ENCODE assay signal across 9 cellular contexts in genomic region chr16:75105306-75106061, GRCh38. TPM values are rescaled to one million over a fixed set of nuclear protein-coding genes. Genes with fewer than 3 reads are reported as not detected.
DNase-seq lines count a peak whose midpoint lies in the region; ATAC-seq and TF ChIP-seq lines count a peak whose summit lies in the region.
"Had no signal": no experiment of that assay in that cellular context is flagged by ENCODE, and none has a peak within 500 bp of the region (broad histone marks: within the 10 kb centered on the region; RNA-seq: fewer than 3 reads in every experiment).

No MANE protein-coding gene starts in this region.

- ATAC-seq in activated T-cell treated with anti-CD3 and anti-CD28 coated beads, Interleukin-2, amount 50 U/mL, for 72 hours (replicated peaks in 1 of 2) = no peak
- ATAC-seq in HG03280 (IDR thresholded peaks at IDR 0.05; ENCODE audit: unreplicated experiment) = no peak
- ATAC-seq: activated CD4-positive, CD25-positive, alpha-beta regulatory T cell treated with anti-CD3 and anti-CD28 coated beads, Interleukin-2, amount 50 U/mL, for 24 hours had no signal

- peaks cover 65% of the 10 kb centered on the region for H3K4me1 Mint-ChIP-seq in activated T-cell treated with anti-CD3 and anti-CD28 coated beads, Interleukin-2, amount 50 U/mL, for 72 hours (ENCODE audit: low read depth)
- peaks cover 8% of the 10 kb centered on the region for H3K4me1 Mint-ChIP-seq in mesothelial cell of epicardium

- no peaks in the 10 kb centered on the region for H3K27me3 Mint-ChIP-seq in activated T-cell treated with anti-CD3 and anti-CD28 coated beads, Interleukin-2, amount 50 U/mL, for 72 hours (ENCODE audit: low read depth)
- no peaks in the 10 kb centered on the region for H3K27me3 Mint-ChIP-seq in mesothelial cell of epicardium (ENCODE audit: low read depth)

- H3K36me3 Mint-ChIP-seq in activated T-cell treated with anti-CD3 and anti-CD28 coated beads, Interleukin-2, amount 50 U/mL, for 72 hours (ENCODE audit: insufficient read depth in 2 of 2) = peaks cover 6 to 13% of the 10 kb centered on the region in 2 donors
- H3K36me3 Mint-ChIP-seq in mesothelial cell of epicardium = peaks cover 13% of the 10 kb centered on the region

- no peaks in the 10 kb centered on the region for H3K36me3 ChIP-seq in urinary bladder (ENCODE audit: insufficient read depth)
- peaks cover 20% of the 10 kb centered on the region for H3K36me3 ChIP-seq in WERI-Rb-1

- H3K9me3 Mint-ChIP-seq in activated T-cell treated with anti-CD3 and anti-CD28 coated beads, Interleukin-2, amount 50 U/mL, for 72 hours = no peaks in the 10 kb centered on the region
- peaks cover 6% of the 10 kb centered on the region for H3K9me3 Mint-ChIP-seq in mesothelial cell of epicardium

- H3K27ac Mint-ChIP-seq in activated T-cell treated with anti-CD3 and anti-CD28 coated beads, Interleukin-2, amount 50 U/mL, for 72 hours = peak overlapping the region; percentile 44
- H3K27ac Mint-ChIP-seq in mesothelial cell of epicardium = peak overlapping the region; percentile 34

- peak overlapping the region; percentile 9 to 43 for H3K4me3 Mint-ChIP-seq in activated T-cell treated with anti-CD3 and anti-CD28 coated beads, Interleukin-2, amount 50 U/mL, for 72 hours
- H3K4me3 Mint-ChIP-seq in mesothelial cell of epicardium = no peak overlapping the region

- H3K27ac ChIP-seq in cingulate gyrus (ENCODE audit: low read depth, low read length) (peak overlapping the region; percentile 50), urinary bladder (ENCODE audit: low read depth) (peak overlapping the region; percentile 11), WERI-Rb-1 (no peak overlapping the region)

- no peaks in the 10 kb centered on the region for H3K27me3 ChIP-seq in WERI-Rb-1 (ENCODE audit: insufficient read depth, low read depth, severe bottlenecking)

- H3K4me3 ChIP-seq in urinary bladder (ENCODE audit: low read depth, low read length) (no peak overlapping the region), WERI-Rb-1 (ENCODE audit: low read depth, low read length) (no peak overlapping the region)

- H3K9me3 ChIP-seq in WERI-Rb-1 (ENCODE audit: severe bottlenecking) = no peaks in the 10 kb centered on the region

- WGBS in urinary bladder = 31% methylated on average over 10 of the region's 10 CpGs

- TF ChIP-seq CTCF in mesothelial cell of epicardium (IDR thresholded peaks at IDR 0.05; ENCODE audit: unreplicated experiment) = no peak
- no peak for TF ChIP-seq CTCF in WERI-Rb-1 (IDR thresholded peaks at IDR 0.05; ENCODE audit: low read depth, low read length)

- no peaks in the 10 kb centered on the region for H3K4me1 ChIP-seq in urinary bladder (ENCODE audit: insufficient read depth)

- no peak for DNase-seq in activated T-cell treated with anti-CD3 and anti-CD28 coated beads, Interleukin-2, amount 50 U/mL, for 72 hours
- no peak for DNase-seq in activated T-cell treated with anti-CD3 and anti-CD28 coated beads, Interleukin-2, amount 50 U/mL, for 48 hours
- DNase-seq in mesothelial cell of epicardium (ENCODE audit: low spot score in 2 of 2, unreplicated experiment in 2 of 2) = no peak
- DNase-seq in HT-29 (ENCODE audit: low spot score) = no peak
- DNase-seq in WERI-Rb-1 = no peak

RNA-seq across cellular contexts. Expression of gene LDHD, which starts 11.1 kb away (rescaled TPM):
- total RNA-seq in activated T-cell treated with anti-CD3 and anti-CD28 coated beads, Interleukin-2, amount 50 U/mL, for 72 hours = under 1 TPM; 0.35 to 0.43 TPM
- total RNA-seq in mesothelial cell of epicardium = 0.65 to 0.86 TPM (median 0.66 TPM) in 3 replicates
- 1.5 TPM for total RNA-seq in urinary bladder
- 4.6 TPM for polyA plus RNA-seq in urinary bladder
- 0.08 and 1.4 TPM in 2 replicates for total RNA-seq in HT-29 (2014; rRNA removed; shearing (Covaris generic))

RNA-seq across cellular contexts. Expression of gene ZFP1, which starts 42.8 kb away (rescaled TPM):
- 10 to 100 TPM; 20.8 to 20.9 TPM for total RNA-seq in activated T-cell treated with anti-CD3 and anti-CD28 coated beads, Interleukin-2, amount 50 U/mL, for 72 hours
- total RNA-seq in mesothelial cell of epicardium = 21.8 to 22.3 TPM (median 21.8 TPM) in 3 replicates
- 34.0 TPM for total RNA-seq in urinary bladder
- 10.6 TPM for polyA plus RNA-seq in urinary bladder
- 2.2 and 2.8 TPM in 2 replicates for total RNA-seq in HT-29 (2014; rRNA removed; shearing (Covaris generic))
